In the genomic region with DNA sequence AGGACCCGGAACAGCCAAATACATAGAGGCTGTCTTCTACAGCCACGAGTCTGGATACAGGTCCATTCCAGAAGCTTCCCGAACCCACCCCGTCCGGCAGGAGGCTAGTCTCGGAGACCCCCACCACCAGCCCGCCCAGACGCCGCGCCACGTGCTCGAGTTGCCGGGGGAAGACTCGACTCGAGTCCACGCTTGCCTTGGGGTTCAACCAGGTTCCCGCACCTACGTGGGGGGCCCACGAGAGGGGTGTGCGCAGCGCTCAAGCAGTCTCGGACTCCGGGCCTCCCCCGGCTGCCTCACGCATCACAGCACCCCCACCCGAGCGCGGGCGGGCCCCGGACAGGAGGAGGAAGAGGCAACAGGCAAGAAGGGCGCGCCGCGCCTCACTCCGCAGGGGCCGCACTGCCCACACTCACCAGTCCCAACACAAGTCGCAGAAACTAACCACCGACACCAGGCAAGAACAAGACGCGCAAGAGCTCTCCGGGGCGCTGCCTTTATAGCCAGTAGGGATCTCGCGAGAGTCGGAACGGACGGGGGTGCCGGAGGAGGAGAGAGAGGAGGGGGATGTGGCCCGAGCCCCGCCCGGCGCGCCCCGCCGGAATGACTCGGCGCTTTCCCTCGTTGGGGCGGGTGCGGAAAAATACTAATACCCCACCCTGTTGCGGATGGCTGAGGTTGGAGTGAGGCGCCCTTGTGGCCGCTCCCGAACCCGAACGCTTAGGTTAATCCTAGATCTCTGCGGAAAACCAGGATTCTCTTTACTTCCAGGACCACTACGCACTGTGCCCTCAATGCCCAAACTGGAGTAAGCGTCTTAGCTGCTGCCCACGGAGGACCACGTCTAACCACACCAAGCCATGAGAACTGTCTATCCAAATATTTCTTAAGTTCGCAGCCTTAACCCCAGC, we compare ENCODE assay signal across 1 cellular context.
A peak's percentile ranks its signal among the peaks of the same experiment; 100 is the strongest.
TF ChIP-seq lines count a peak whose summit lies in the region.

A gene (minus strand): TSS at position 472 of the 911 bp plus-strand sequence. CDS start 2,841 bp downstream, outside the sequence.

TF ChIP-seq in A549, 52 proteins besides CTCF, POLR2A, EP300 and RAD21 (continued from another document):
- TF ChIP-seq, protein P1, sequence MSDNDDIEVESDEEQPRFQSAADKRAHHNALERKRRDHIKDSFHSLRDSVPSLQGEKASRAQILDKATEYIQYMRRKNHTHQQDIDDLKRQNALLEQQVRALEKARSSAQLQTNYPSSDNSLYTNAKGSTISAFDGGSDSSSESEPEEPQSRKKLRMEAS (IDR thresholded peaks at IDR 0.05), result peak; percentile 56
- TF ChIP-seq HOXA7 (CRISPR knock-in tag; IDR thresholded peaks at IDR 0.05) (peak; percentile 42; the same call in 1 of the 2 replicates), ESRRA (IDR thresholded peaks at IDR 0.05; ENCODE audit: borderline replicate concordance, low read length) (no peak), CHD4 (IDR thresholded peaks at IDR 0.05; ENCODE audit: borderline replicate concordance) (no peak), RCOR1 (IDR thresholded peaks at IDR 0.05; ENCODE audit: low read depth, low read length) (no peak), MAZ (IDR thresholded peaks at IDR 0.05; ENCODE audit: borderline replicate concordance, low read depth, low read length) (peak; percentile 97), CEBPB (IDR thresholded peaks at IDR 0.05) (no peak), GATA3 (IDR thresholded peaks at IDR 0.05; ENCODE audit: borderline replicate concordance) (peak; percentile 78), ZFP36 (IDR thresholded peaks at IDR 0.05; ENCODE audit: borderline replicate concordance, partially characterized antibody) (no peak), MYC (IDR thresholded peaks at IDR 0.05; ENCODE audit: borderline replicate concordance, low read length) (peak; percentile 10; the same call in 1 of the 2 replicates), ZNF302 (CRISPR knock-in tag; IDR thresholded peaks at IDR 0.05) (no peak), EHMT2 (IDR thresholded peaks at IDR 0.05; ENCODE audit: low read depth) (no peak), JUN (IDR thresholded peaks at IDR 0.05) (peak; percentile 96 to 99), TFCP2L1 (CRISPR knock-in tag; IDR thresholded peaks at IDR 0.05) (0 out of 2 replicates have a peak, but pooled peaks have one; percentile 23), POLR2AphosphoS2 (conservative IDR thresholded peaks at IDR 0.05; ENCODE audit: low read length) (peak; percentile 55; the same call in 1 of the 2 replicates), CBX8 (IDR thresholded peaks at IDR 0.05) (no peak), NR3C1 (IDR thresholded peaks at IDR 0.05) (no peak), KDM1A (IDR thresholded peaks at IDR 0.05; ENCODE audit: low read depth) (no peak), FOXS1 (CRISPR knock-in tag; IDR thresholded peaks at IDR 0.05) (peak; percentile 30; the same call in 1 of the 2 replicates), HOXB13 (CRISPR knock-in tag; IDR thresholded peaks at IDR 0.05; ENCODE audit: low read depth) (no peak), CHD2 (IDR thresholded peaks at IDR 0.05; ENCODE audit: low read length, partially characterized antibody) (peak; percentile 99), HDAC2 (IDR thresholded peaks at IDR 0.05) (no peak), MAFK (IDR thresholded peaks at IDR 0.05; ENCODE audit: partially characterized antibody) (peak; percentile 99), CBX2 (IDR thresholded peaks at IDR 0.05; ENCODE audit: borderline replicate concordance, low read depth) (no peak), PHF8 (IDR thresholded peaks at IDR 0.05; ENCODE audit: borderline replicate concordance, low read depth) (peak; percentile 89), TP53 (CRISPR knock-in tag; IDR thresholded peaks at IDR 0.05) (peak; percentile 49; the same call in 1 of the 2 replicates), SREBF2 (IDR thresholded peaks at IDR 0.05) (no peak), HOXB5 (CRISPR knock-in tag; IDR thresholded peaks at IDR 0.05) (0 out of 2 replicates have a peak, but pooled peaks have one; percentile 28), NFE2L2 (conservative IDR thresholded peaks at IDR 0.05; ENCODE audit: low read length) (peak; percentile 93), NPAS2 (CRISPR knock-in tag; IDR thresholded peaks at IDR 0.05; ENCODE audit: borderline replicate concordance) (no peak)
- TF ChIP-seq, protein P2, sequence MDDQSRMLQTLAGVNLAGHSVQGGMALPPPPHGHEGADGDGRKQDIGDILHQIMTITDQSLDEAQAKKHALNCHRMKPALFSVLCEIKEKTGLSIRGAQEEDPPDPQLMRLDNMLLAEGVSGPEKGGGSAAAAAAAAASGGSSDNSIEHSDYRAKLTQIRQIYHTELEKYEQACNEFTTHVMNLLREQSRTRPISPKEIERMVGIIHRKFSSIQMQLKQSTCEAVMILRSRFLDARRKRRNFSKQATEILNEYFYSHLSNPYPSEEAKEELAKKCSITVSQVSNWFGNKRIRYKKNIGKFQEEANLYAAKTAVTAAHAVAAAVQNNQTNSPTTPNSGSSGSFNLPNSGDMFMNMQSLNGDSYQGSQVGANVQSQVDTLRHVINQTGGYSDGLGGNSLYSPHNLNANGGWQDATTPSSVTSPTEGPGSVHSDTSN (IDR thresholded peaks at IDR 0.05), result peak; percentile 64; the same call in 1 of the 2 replicates
- TF ChIP-seq, protein P3, sequence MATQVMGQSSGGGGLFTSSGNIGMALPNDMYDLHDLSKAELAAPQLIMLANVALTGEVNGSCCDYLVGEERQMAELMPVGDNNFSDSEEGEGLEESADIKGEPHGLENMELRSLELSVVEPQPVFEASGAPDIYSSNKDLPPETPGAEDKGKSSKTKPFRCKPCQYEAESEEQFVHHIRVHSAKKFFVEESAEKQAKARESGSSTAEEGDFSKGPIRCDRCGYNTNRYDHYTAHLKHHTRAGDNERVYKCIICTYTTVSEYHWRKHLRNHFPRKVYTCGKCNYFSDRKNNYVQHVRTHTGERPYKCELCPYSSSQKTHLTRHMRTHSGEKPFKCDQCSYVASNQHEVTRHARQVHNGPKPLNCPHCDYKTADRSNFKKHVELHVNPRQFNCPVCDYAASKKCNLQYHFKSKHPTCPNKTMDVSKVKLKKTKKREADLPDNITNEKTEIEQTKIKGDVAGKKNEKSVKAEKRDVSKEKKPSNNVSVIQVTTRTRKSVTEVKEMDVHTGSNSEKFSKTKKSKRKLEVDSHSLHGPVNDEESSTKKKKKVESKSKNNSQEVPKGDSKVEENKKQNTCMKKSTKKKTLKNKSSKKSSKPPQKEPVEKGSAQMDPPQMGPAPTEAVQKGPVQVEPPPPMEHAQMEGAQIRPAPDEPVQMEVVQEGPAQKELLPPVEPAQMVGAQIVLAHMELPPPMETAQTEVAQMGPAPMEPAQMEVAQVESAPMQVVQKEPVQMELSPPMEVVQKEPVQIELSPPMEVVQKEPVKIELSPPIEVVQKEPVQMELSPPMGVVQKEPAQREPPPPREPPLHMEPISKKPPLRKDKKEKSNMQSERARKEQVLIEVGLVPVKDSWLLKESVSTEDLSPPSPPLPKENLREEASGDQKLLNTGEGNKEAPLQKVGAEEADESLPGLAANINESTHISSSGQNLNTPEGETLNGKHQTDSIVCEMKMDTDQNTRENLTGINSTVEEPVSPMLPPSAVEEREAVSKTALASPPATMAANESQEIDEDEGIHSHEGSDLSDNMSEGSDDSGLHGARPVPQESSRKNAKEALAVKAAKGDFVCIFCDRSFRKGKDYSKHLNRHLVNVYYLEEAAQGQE (IDR thresholded peaks at IDR 0.05), result peak; percentile 99
- TF ChIP-seq, protein P4, sequence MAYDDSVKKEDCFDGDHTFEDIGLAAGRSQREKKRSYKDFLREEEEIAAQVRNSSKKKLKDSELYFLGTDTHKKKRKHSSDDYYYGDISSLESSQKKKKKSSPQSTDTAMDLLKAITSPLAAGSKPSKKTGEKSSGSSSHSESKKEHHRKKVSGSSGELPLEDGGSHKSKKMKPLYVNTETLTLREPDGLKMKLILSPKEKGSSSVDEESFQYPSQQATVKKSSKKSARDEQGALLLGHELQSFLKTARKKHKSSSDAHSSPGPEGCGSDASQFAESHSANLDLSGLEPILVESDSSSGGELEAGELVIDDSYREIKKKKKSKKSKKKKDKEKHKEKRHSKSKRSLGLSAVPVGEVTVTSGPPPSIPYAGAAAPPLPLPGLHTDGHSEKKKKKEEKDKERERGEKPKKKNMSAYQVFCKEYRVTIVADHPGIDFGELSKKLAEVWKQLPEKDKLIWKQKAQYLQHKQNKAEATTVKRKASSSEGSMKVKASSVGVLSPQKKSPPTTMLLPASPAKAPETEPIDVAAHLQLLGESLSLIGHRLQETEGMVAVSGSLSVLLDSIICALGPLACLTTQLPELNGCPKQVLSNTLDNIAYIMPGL (CRISPR knock-in tag; IDR thresholded peaks at IDR 0.05; ENCODE audit: borderline replicate concordance), result no peak; the same call in 1 of the 2 replicates
- TF ChIP-seq, protein P5, sequence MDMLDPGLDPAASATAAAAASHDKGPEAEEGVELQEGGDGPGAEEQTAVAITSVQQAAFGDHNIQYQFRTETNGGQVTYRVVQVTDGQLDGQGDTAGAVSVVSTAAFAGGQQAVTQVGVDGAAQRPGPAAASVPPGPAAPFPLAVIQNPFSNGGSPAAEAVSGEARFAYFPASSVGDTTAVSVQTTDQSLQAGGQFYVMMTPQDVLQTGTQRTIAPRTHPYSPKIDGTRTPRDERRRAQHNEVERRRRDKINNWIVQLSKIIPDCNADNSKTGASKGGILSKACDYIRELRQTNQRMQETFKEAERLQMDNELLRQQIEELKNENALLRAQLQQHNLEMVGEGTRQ (IDR thresholded peaks at IDR 0.05), result no peak
- TF ChIP-seq, protein P6, sequence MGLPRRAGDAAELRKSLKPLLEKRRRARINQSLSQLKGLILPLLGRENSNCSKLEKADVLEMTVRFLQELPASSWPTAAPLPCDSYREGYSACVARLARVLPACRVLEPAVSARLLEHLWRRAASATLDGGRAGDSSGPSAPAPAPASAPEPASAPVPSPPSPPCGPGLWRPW (IDR thresholded peaks at IDR 0.05), result no peak
- TF ChIP-seq, protein P7, sequence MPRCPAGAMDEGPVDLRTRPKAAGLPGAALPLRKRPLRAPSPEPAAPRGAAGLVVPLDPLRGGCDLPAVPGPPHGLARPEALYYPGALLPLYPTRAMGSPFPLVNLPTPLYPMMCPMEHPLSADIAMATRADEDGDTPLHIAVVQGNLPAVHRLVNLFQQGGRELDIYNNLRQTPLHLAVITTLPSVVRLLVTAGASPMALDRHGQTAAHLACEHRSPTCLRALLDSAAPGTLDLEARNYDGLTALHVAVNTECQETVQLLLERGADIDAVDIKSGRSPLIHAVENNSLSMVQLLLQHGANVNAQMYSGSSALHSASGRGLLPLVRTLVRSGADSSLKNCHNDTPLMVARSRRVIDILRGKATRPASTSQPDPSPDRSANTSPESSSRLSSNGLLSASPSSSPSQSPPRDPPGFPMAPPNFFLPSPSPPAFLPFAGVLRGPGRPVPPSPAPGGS (IDR thresholded peaks at IDR 0.05), result peak; percentile 96
